1 cellular context compared by ENCODE assay signal in the genomic region with DNA sequence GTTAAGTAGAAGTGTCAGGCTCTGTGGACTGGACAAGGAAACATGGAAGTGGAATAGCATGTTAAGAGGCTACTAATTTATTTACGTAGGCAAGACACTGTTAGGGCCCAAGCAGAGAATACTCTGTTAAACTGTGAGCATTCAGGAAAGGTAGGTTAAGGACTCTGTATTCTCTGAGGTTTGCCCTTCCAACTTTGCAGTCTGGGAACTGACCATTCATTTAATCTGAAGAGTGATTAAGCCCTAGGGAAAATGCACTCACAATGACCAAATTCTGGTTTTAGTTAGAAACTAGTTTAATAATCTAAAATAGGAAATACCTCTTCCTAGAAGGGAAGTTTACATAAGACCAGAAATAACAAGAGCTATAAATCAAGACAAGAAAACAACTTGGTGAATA.
TF ChIP-seq lines count a peak whose summit lies in the region.

No MANE protein-coding gene starts in this region.

TF ChIP-seq in K562, 482 proteins besides CTCF, POLR2A, EP300 and RAD21:
- TF ChIP-seq ZNF395 (CRISPR knock-in tag; IDR thresholded peaks at IDR 0.05) (no peak), SREBF1 (IDR thresholded peaks at IDR 0.05; ENCODE audit: borderline replicate concordance, low read depth, low read length) (no peak), SFPQ (IDR thresholded peaks at IDR 0.05; ENCODE audit: low read depth, low read length) (no peak), RBM15 (IDR thresholded peaks at IDR 0.05; ENCODE audit: insufficient read depth, low read length) (no peak), HNRNPK (IDR thresholded peaks at IDR 0.05; ENCODE audit: low read depth, low read length, poor library complexity, severe bottlenecking) (no peak), ZBTB12 (CRISPR knock-in tag; IDR thresholded peaks at IDR 0.05) (no peak), POLR3G (IDR thresholded peaks at IDR 0.05; ENCODE audit: extremely low read depth, insufficient read length, insufficient replicate concordance) (no peak)
- TF ChIP-seq, protein P1, sequence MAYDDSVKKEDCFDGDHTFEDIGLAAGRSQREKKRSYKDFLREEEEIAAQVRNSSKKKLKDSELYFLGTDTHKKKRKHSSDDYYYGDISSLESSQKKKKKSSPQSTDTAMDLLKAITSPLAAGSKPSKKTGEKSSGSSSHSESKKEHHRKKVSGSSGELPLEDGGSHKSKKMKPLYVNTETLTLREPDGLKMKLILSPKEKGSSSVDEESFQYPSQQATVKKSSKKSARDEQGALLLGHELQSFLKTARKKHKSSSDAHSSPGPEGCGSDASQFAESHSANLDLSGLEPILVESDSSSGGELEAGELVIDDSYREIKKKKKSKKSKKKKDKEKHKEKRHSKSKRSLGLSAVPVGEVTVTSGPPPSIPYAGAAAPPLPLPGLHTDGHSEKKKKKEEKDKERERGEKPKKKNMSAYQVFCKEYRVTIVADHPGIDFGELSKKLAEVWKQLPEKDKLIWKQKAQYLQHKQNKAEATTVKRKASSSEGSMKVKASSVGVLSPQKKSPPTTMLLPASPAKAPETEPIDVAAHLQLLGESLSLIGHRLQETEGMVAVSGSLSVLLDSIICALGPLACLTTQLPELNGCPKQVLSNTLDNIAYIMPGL (CRISPR knock-in tag; IDR thresholded peaks at IDR 0.05), result no peak
